ENCODE assay signal across 34 cellular contexts in the genomic region with DNA sequence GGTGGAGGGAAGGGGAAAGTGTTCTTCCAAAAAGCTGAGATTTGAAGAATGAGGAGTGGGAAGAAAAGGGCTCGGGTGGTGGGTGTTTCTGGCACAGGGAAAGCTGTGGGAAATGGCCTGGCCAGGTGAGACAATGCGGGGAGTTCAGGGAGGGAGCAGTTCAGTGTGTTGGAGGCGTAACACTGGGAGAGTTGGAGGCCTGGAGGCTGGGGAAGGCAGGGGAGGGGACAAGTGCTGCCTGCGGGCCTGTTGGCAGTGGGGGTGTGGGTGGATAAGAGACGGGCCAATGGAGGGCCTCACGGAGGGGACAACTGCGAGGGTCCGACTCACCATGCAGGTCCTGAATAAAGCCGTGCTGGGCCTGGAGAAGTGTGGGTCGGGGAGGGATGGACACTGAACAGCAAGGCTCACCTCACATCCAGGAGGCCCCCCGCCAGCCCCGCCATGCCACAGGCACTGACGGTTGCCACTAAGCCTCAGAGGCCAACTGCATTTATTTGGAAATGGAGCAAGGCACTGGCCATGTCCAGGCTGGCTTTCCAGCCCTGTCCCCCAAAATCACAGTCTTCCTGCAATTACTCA. TPM values are rescaled to one million over a fixed set of nuclear protein-coding genes. Genes with fewer than 3 reads are reported as not detected.
A peak's percentile ranks its signal among the peaks of the same experiment; 100 is the strongest.
DNase-seq lines count a peak whose midpoint lies in the region; ATAC-seq, FAIRE-seq and TF ChIP-seq lines count a peak whose summit lies in the region.
"Had no signal": no experiment of that assay in that cellular context is flagged by ENCODE, and none has a peak within 500 bp of the region (broad histone marks: within the 10 kb centered on the region; RNA-seq: fewer than 3 reads in every experiment).

No MANE protein-coding gene starts in this region.

- H2BK12ac ChIP-seq in H1 (ENCODE audit: low read depth, low read length), result no peak overlapping the region

- H2BK15ac ChIP-seq in H1 (ENCODE audit: low read length), result peak overlapping the region; percentile 81; the same call in 1 of the 2 replicates

- no peak overlapping the region for H3K9ac ChIP-seq in H1 (replicated peaks in 1 of 4; ENCODE audit: extremely low read depth in 1 of 4, low read depth in 3 of 4, low read length in 3 of 4)
- no peak overlapping the region for H3K9ac ChIP-seq in neural progenitor cell
- H3K9ac ChIP-seq: SK-N-SH had no signal

- no peak for TF ChIP-seq EP300 in H1 (IDR thresholded peaks at IDR 0.05; ENCODE audit: borderline replicate concordance in 1 of 2, low read depth in 2 of 2, low read length in 2 of 2)

- no peak overlapping the region for H4K91ac ChIP-seq in H1 (replicated peaks; ENCODE audit: insufficient read length, low read length)

- FAIRE-seq in HTR-8/SVneo (lab: Jason Lieb, UNC), result peak; percentile 20
- no peak for FAIRE-seq in H1 (lab: Jason Lieb, UNC)
- FAIRE-seq: GM12878, HepG2, K562 had no signal

- CTCF ChIA-PET in H1 (lab: Charles Lee; ENCODE audit: partially characterized antibody), result interaction anchor here (1.3 to 21.2 kb wide), 6 partner anchors 16 to 119 kb away, joined by 3 to 492 read pairs (median 179); a partner anchor contains a TSS

- WGBS in H1 (ENCODE audit: extremely low coverage in 1 of 2, insufficient coverage in 1 of 2, insufficient read length in 1 of 2, insufficient replicate concordance in 2 of 2, low coverage in 1 of 2, low lambda C conversion rate in 2 of 2, missing lambda C conversion rate in 1 of 2), 2 experiments, result 84% methylated on average over 13 of the region's 13 CpGs; no CpG with 5 or more reads in 1 of the 2 experiments

- no peak overlapping the region for H4K5ac ChIP-seq in H1 (ENCODE audit: insufficient read length, low read depth, low read length)

- no peak for TF ChIP-seq CTCF in H1 (IDR thresholded peaks at IDR 0.05; ENCODE audit: control extremely low read depth in 1 of 3, insufficient read depth in 1 of 3, low read depth in 1 of 3, low read length in 3 of 3)
- no peak for TF ChIP-seq CTCF in neural progenitor cell (IDR thresholded peaks at IDR 0.05)

- H3K36me3 ChIP-seq in H1 (ENCODE audit: control insufficient read depth in 2 of 4, insufficient read depth in 4 of 4, low read length in 3 of 4) (no peaks in the 10 kb centered on the region), neural progenitor cell (no peaks in the 10 kb centered on the region)
- no peaks in the 10 kb centered on the region for H3K36me3 ChIP-seq in effector memory CD4-positive, alpha-beta T cell (ENCODE audit: control insufficient read depth, insufficient read depth, low read length)

- H4K20me1 ChIP-seq in H1 (replicated peaks in 1 of 2; ENCODE audit: control insufficient read depth in 1 of 2, insufficient read depth in 2 of 2, low read length in 2 of 2) (no peaks in the 10 kb centered on the region), neural progenitor cell (ENCODE audit: low read depth) (no peaks in the 10 kb centered on the region)

- H3K4me2 ChIP-seq in H1 (ENCODE audit: insufficient read depth in 1 of 2, low read depth in 2 of 2, low read length in 2 of 2), result no peak overlapping the region
- no peak overlapping the region for H3K4me2 ChIP-seq in neural progenitor cell
- H3K4me2 ChIP-seq: SK-N-SH had no signal

- H3K27ac Mint-ChIP-seq in neural progenitor cell, result peak overlapping the region; percentile 78
- H3K27ac Mint-ChIP-seq in stimulated activated effector memory CD8-positive, alpha-beta T cell treated with anti-CD3 and anti-CD28 coated beads, Interleukin-12 subunit alpha, Interleukin-12 subunit beta, amount 100 ng/mL, for 72 hours, result peak overlapping the region; percentile 42

- H3K4me1 ChIP-seq in H1 (replicated peaks in 1 of 4; ENCODE audit: control insufficient read depth in 3 of 4, insufficient read depth in 4 of 4, low read length in 3 of 4), result peaks cover 8 to 24% (median 14%) of the 10 kb centered on the region in 4 experiments
- H3K4me1 ChIP-seq in neural progenitor cell, result peaks cover 16% of the 10 kb centered on the region
- H3K4me1 ChIP-seq in effector memory CD4-positive, alpha-beta T cell (ENCODE audit: control insufficient read depth, insufficient read depth, low read length, poor library complexity, severe bottlenecking), result peaks cover 16% of the 10 kb centered on the region

- H3K79me2 ChIP-seq in H1 (ENCODE audit: control insufficient read depth in 1 of 2, insufficient read depth in 2 of 2, low read length in 2 of 2), result no peaks in the 10 kb centered on the region
- no peaks in the 10 kb centered on the region for H3K79me2 ChIP-seq in neural progenitor cell (ENCODE audit: low read depth)

- H4K8ac ChIP-seq in H1 (ENCODE audit: extremely low read depth, insufficient read depth, low read length), result no peak overlapping the region

- no peaks in the 10 kb centered on the region for H3K36me3 Mint-ChIP-seq in neural progenitor cell
- H3K36me3 Mint-ChIP-seq in stimulated activated effector memory CD8-positive, alpha-beta T cell treated with anti-CD3 and anti-CD28 coated beads, Interleukin-12 subunit alpha, Interleukin-12 subunit beta, amount 100 ng/mL, for 72 hours, result no peaks in the 10 kb centered on the region

- no peak overlapping the region; the same call in 1 of the 2 replicates for H2AK5ac ChIP-seq in H1 (ENCODE audit: low read depth, low read length)

- H3K4me3 Mint-ChIP-seq in neural progenitor cell, result no peak overlapping the region
- no peak overlapping the region for H3K4me3 Mint-ChIP-seq in stimulated activated effector memory CD8-positive, alpha-beta T cell treated with anti-CD3 and anti-CD28 coated beads, Interleukin-12 subunit alpha, Interleukin-12 subunit beta, amount 100 ng/mL, for 72 hours
- H3K4me3 Mint-ChIP-seq: CD4-positive, alpha-beta memory T cell had no signal

- no peak for TF ChIP-seq RAD21 in H1 (IDR thresholded peaks at IDR 0.05 in 1 of 2, conservative IDR thresholded peaks at IDR 0.05 in 1 of 2; ENCODE audit: low read depth in 2 of 2, low read length in 2 of 2)

- no peaks in the 10 kb centered on the region for H3K23me2 ChIP-seq in H1 (ENCODE audit: low read depth, low read length)

- H3K4ac ChIP-seq in H1 (replicated peaks; ENCODE audit: insufficient read length, low read depth, low read length), result no peak overlapping the region

- H3K4me3 ChIP-seq in H1 (ENCODE audit: extremely low read depth in 1 of 4, insufficient read depth in 2 of 4, low read depth in 3 of 4, low read length in 4 of 4), result no peak overlapping the region
- H3K4me3 ChIP-seq in neural progenitor cell, result no peak overlapping the region
- H3K4me3 ChIP-seq in effector memory CD4-positive, alpha-beta T cell (ENCODE audit: insufficient read depth, low read depth, low read length, poor library complexity, severe bottlenecking), result no peak overlapping the region
- H3K4me3 ChIP-seq: GM12878, K562 had no signal

- no peak overlapping the region for H3K56ac ChIP-seq in H1 (replicated peaks; ENCODE audit: insufficient read length, low read depth, low read length)

- H3K79me1 ChIP-seq in H1 (ENCODE audit: low read depth, low read length), result no peaks in the 10 kb centered on the region

- no peak for TF ChIP-seq POLR2A in H1 (IDR thresholded peaks at IDR 0.05; ENCODE audit: control extremely low read depth in 1 of 2, low read depth in 2 of 2, low read length in 2 of 2)

- no peak overlapping the region for H3K23ac ChIP-seq in H1 (ENCODE audit: insufficient read length)

- no peak for ATAC-seq in stimulated activated effector memory CD8-positive, alpha-beta T cell treated with anti-CD3 and anti-CD28 coated beads, Interleukin-12 subunit alpha, Interleukin-12 subunit beta, amount 100 ng/mL, for 72 hours
- ATAC-seq: GM12878, HepG2, K562 had no signal

- no peaks in the 10 kb centered on the region; a peak in 1 of 4 replicates for H3K9me3 ChIP-seq in H1 (ENCODE audit: insufficient read depth in 2 of 2, low read depth in 1 of 2, low read length in 1 of 2)
- H3K9me3 ChIP-seq in neural progenitor cell (ENCODE audit: low read depth), result no peaks in the 10 kb centered on the region
- no peaks in the 10 kb centered on the region for H3K9me3 ChIP-seq in effector memory CD4-positive, alpha-beta T cell (ENCODE audit: control insufficient read depth, low read length)
- H3K9me3 ChIP-seq: SK-N-SH had no signal

- H2AFZ ChIP-seq in H1 (ENCODE audit: low read length), result no peak overlapping the region
- no peak overlapping the region for H2AFZ ChIP-seq in neural progenitor cell (replicated peaks)

- peaks cover 3% of the 10 kb centered on the region for H3K9me3 Mint-ChIP-seq in neural progenitor cell
- peaks cover 6% of the 10 kb centered on the region for H3K9me3 Mint-ChIP-seq in stimulated activated effector memory CD8-positive, alpha-beta T cell treated with anti-CD3 and anti-CD28 coated beads, Interleukin-12 subunit alpha, Interleukin-12 subunit beta, amount 100 ng/mL, for 72 hours

- no peak overlapping the region for H3K18ac ChIP-seq in H1 (ENCODE audit: extremely low read depth, low read length)

- H3K14ac ChIP-seq in H1 (ENCODE audit: insufficient read length), result no peak overlapping the region

- POLR2A ChIA-PET in H1 (lab: Charles Lee; ENCODE audit: partially characterized antibody), result interaction anchor here (0.6 to 16.2 kb wide), 2 partner anchors 20 to 82 kb away, joined by 3 to 293 read pairs; a partner anchor contains a TSS

- H3F3A ChIP-seq in neural progenitor cell (ENCODE audit: low read depth), result peaks cover 16% of the 10 kb centered on the region

- DNase-seq in HTR-8/SVneo (ENCODE audit: insufficient read length, low spot score) (no peak), H1 (ENCODE audit: low read depth in 1 of 2, low spot score in 2 of 2) (no peak), neural progenitor cell (ENCODE audit: low spot score) (no peak), NCI-H1930 (lab: John Stamatoyannopoulos, UW) (no peak), NCI-H345 (lab: John Stamatoyannopoulos, UW) (no peak)
- DNase-seq in stimulated activated effector memory CD8-positive, alpha-beta T cell treated with anti-CD3 and anti-CD28 coated beads, Interleukin-12 subunit alpha, Interleukin-12 subunit beta, amount 100 ng/mL, for 72 hours (ENCODE audit: low spot score in 2 of 2), result no peak
- DNase-seq in stimulated activated naive CD4-positive, alpha-beta T cell treated with Interleukin-2 at 50 U/mL for 16 hours (lab: John Stamatoyannopoulos, UW), result no peak
- DNase-seq in effector memory CD4-positive, alpha-beta T cell, result no peak
- DNase-seq: C1 segment of cervical spinal cord; CD4-positive, alpha-beta memory T cell; COR-L47; DMS 273 treated with DMSO at 0.1 percent for 48 hours; DMS79; EL; GDM1; GOT3; HCEC 1CT; Kasumi-1; MV-4-11; NCI-H1105; NCI-H1436 treated with DMSO at 0.1 percent for 48 hours; NCI-H187 treated with DMSO at 0.1 percent for 48 hours; NCI-H2107; NCI-H446 treated with DMSO at 0.1 percent for 48 hours; NCI-H526; NCI-H82; NK-92 treated with Interleukin-12 subunit alpha and Interleukin-12 subunit beta, amount 100 ng/mL, for 24 hours; SK-N-SH had no signal

- H3K27ac ChIP-seq in H1 (ENCODE audit: low read depth, low read length), result no peak overlapping the region
- H3K27ac ChIP-seq in neural progenitor cell, result no peak overlapping the region
- no peak overlapping the region for H3K27ac ChIP-seq in effector memory CD4-positive, alpha-beta T cell (ENCODE audit: insufficient read depth, low read length, poor library complexity, severe bottlenecking)
- H3K27ac ChIP-seq: HL-60 had no signal

- peak overlapping the region; percentile 48; the same call in 1 of the 2 replicates for H2BK20ac ChIP-seq in H1 (ENCODE audit: low read length)

- no peaks in the 10 kb centered on the region; a peak in 1 of 7 replicates for H3K27me3 ChIP-seq in H1 (replicated peaks in 1 of 4; ENCODE audit: control insufficient read depth in 3 of 4, extremely low read depth in 1 of 4, insufficient read depth in 3 of 4, low read length in 3 of 4)
- no peaks in the 10 kb centered on the region for H3K27me3 ChIP-seq in neural progenitor cell
- no peaks in the 10 kb centered on the region for H3K27me3 ChIP-seq in effector memory CD4-positive, alpha-beta T cell (replicated peaks; ENCODE audit: control insufficient read depth, insufficient read depth, low read length, poor library complexity, severe bottlenecking)

- H2BK5ac ChIP-seq in H1 (ENCODE audit: low read depth, low read length), result no peak overlapping the region

- no peak overlapping the region for H2BK120ac ChIP-seq in H1 (replicated peaks; ENCODE audit: low read depth, low read length)

- H3K4me1 Mint-ChIP-seq in neural progenitor cell, result peaks cover 31% of the 10 kb centered on the region
- H3K4me1 Mint-ChIP-seq in stimulated activated effector memory CD8-positive, alpha-beta T cell treated with anti-CD3 and anti-CD28 coated beads, Interleukin-12 subunit alpha, Interleukin-12 subunit beta, amount 100 ng/mL, for 72 hours, result peaks cover 28% of the 10 kb centered on the region

- peaks cover 5% of the 10 kb centered on the region for H3K27me3 Mint-ChIP-seq in neural progenitor cell (ENCODE audit: insufficient read depth, low read depth)

RNA-seq across cellular contexts. Expression of a gene that starts 17.8 kb away (rescaled TPM):
- 122 and 137 TPM in 2 replicates for total RNA-seq in H1 (2021; fragmentation: NEBNext Ultra II Directional; extraction: Animal tissue kit (Norgen Biotek cat#: 25700))
- 120 and 192 TPM in 2 replicates for polyA plus RNA-seq in H1 (2011; rRNA removed)
- 174 TPM for polyA plus RNA-seq in H1 (2011; cell fraction: cytosol; rRNA removed)
- polyA plus RNA-seq in H1 (2011; cell fraction: nucleus; rRNA removed), result 160 TPM
- polyA plus RNA-seq in H1 (2012, experiment 1 of 2), result 117 to 161 TPM (median 152 TPM) in 4 replicates
- polyA plus RNA-seq in H1 (2012, experiment 2 of 2), result 165 TPM
- polyA plus RNA-seq in H1 (2013, experiment 1 of 2), result 70.3 TPM
- polyA plus RNA-seq in H1 (2013, experiment 2 of 2), result 64.2 TPM
- 68.0 and 81.3 TPM in 2 replicates for polyA minus RNA-seq in H1 (2011; rRNA and poly(A)+ RNA removed)
- polyA minus RNA-seq in H1 (2011; cell fraction: cytosol; rRNA and poly(A)+ RNA removed), result 95.6 TPM
- polyA minus RNA-seq in H1 (2011; cell fraction: nucleus; rRNA and poly(A)+ RNA removed), result 73.2 TPM
- 114 and 184 TPM in 2 replicates for total RNA-seq in neural progenitor cell (ENCODE audit: low replicate concordance)
- total RNA-seq: CD4-positive, alpha-beta memory T cell had no signal
- polyA plus RNA-seq: CD4-positive, alpha-beta memory T cell had no signal

RNA-seq across cellular contexts. Expression of a gene that starts 25.9 kb away (rescaled TPM):
- not detected in 2 replicates for total RNA-seq in H1 (2021; fragmentation: NEBNext Ultra II Directional; extraction: Animal tissue kit (Norgen Biotek cat#: 25700))
- polyA plus RNA-seq in H1 (2011; rRNA removed), result not detected in 2 replicates
- not detected for polyA plus RNA-seq in H1 (2011; cell fraction: cytosol; rRNA removed)
- polyA plus RNA-seq in H1 (2011; cell fraction: nucleus; rRNA removed), result not detected
- polyA plus RNA-seq in H1 (2012, experiment 1 of 2), result not detected in 4 replicates
- not detected for polyA plus RNA-seq in H1 (2012, experiment 2 of 2)
- polyA plus RNA-seq in H1 (2013, experiment 1 of 2), result not detected
- not detected for polyA plus RNA-seq in H1 (2013, experiment 2 of 2)
- polyA minus RNA-seq in H1 (2011; rRNA and poly(A)+ RNA removed), result not detected in 2 replicates
- not detected for polyA minus RNA-seq in H1 (2011; cell fraction: cytosol; rRNA and poly(A)+ RNA removed)
- not detected for polyA minus RNA-seq in H1 (2011; cell fraction: nucleus; rRNA and poly(A)+ RNA removed)
- total RNA-seq in neural progenitor cell (ENCODE audit: low replicate concordance), result not detected in 2 replicates
- total RNA-seq: A673; CD4-positive, alpha-beta memory T cell; GM12878; HepG2; K562; M059J had no signal
- polyA plus RNA-seq: CD4-positive, alpha-beta memory T cell; GM12878; HepG2; SK-N-SH had no signal

RNA-seq across cellular contexts. Expression of a gene that starts 27.2 kb away (rescaled TPM):
- total RNA-seq in H1 (2021; fragmentation: NEBNext Ultra II Directional; extraction: Animal tissue kit (Norgen Biotek cat#: 25700)), result 0.13 and 0.21 TPM in 2 replicates
- 0.09 and 0.11 TPM in 2 replicates for polyA plus RNA-seq in H1 (2011; rRNA removed)
- 0.16 TPM for polyA plus RNA-seq in H1 (2011; cell fraction: cytosol; rRNA removed)
- polyA plus RNA-seq in H1 (2011; cell fraction: nucleus; rRNA removed), result 0.47 TPM
- 0.17 to 0.40 TPM (median 0.23 TPM) in 4 replicates for polyA plus RNA-seq in H1 (2012, experiment 1 of 2)
- not detected for polyA plus RNA-seq in H1 (2012, experiment 2 of 2)
- 0.04 TPM for polyA plus RNA-seq in H1 (2013, experiment 1 of 2)
- polyA plus RNA-seq in H1 (2013, experiment 2 of 2), result 0.42 TPM
- 0.20 and 0.25 TPM in 2 replicates for polyA minus RNA-seq in H1 (2011; rRNA and poly(A)+ RNA removed)
- not detected for polyA minus RNA-seq in H1 (2011; cell fraction: cytosol; rRNA and poly(A)+ RNA removed)
- 0.80 TPM for polyA minus RNA-seq in H1 (2011; cell fraction: nucleus; rRNA and poly(A)+ RNA removed)
- total RNA-seq in neural progenitor cell (ENCODE audit: low replicate concordance), result 0.15 TPM in 1 of 2 replicates, not detected in the other
- total RNA-seq: A673; CD4-positive, alpha-beta memory T cell had no signal
- polyA plus RNA-seq: CD4-positive, alpha-beta memory T cell had no signal

RNA-seq across cellular contexts. Expression of a gene that starts 40.5 kb away (rescaled TPM):
- total RNA-seq in H1 (2021; fragmentation: NEBNext Ultra II Directional; extraction: Animal tissue kit (Norgen Biotek cat#: 25700)), result not detected in 2 replicates
- polyA plus RNA-seq in H1 (2011; rRNA removed), result 0.09 and 0.17 TPM in 2 replicates
- polyA plus RNA-seq in H1 (2011; cell fraction: cytosol; rRNA removed), result not detected
- not detected for polyA plus RNA-seq in H1 (2011; cell fraction: nucleus; rRNA removed)
- not detected in 4 replicates for polyA plus RNA-seq in H1 (2012, experiment 1 of 2)
- polyA plus RNA-seq in H1 (2012, experiment 2 of 2), result not detected
- not detected for polyA plus RNA-seq in H1 (2013, experiment 1 of 2)
- polyA plus RNA-seq in H1 (2013, experiment 2 of 2), result not detected
- not detected in 2 replicates for polyA minus RNA-seq in H1 (2011; rRNA and poly(A)+ RNA removed)
- not detected for polyA minus RNA-seq in H1 (2011; cell fraction: cytosol; rRNA and poly(A)+ RNA removed)
- polyA minus RNA-seq in H1 (2011; cell fraction: nucleus; rRNA and poly(A)+ RNA removed), result not detected
- not detected in 2 replicates for total RNA-seq in neural progenitor cell (ENCODE audit: low replicate concordance)
- total RNA-seq: A673; CD4-positive, alpha-beta memory T cell; GM12878; HepG2 had no signal
- polyA plus RNA-seq: CD4-positive, alpha-beta memory T cell; GM12878; HepG2 had no signal

RNA-seq across cellular contexts. Expression of a gene that starts 40.8 kb away (rescaled TPM):
- total RNA-seq in H1 (2021; fragmentation: NEBNext Ultra II Directional; extraction: Animal tissue kit (Norgen Biotek cat#: 25700)), result not detected in 2 replicates
- polyA plus RNA-seq in H1 (2011; rRNA removed), result 0.13 and 0.35 TPM in 2 replicates
- not detected for polyA plus RNA-seq in H1 (2011; cell fraction: cytosol; rRNA removed)
- not detected for polyA plus RNA-seq in H1 (2011; cell fraction: nucleus; rRNA removed)
- polyA plus RNA-seq in H1 (2012, experiment 1 of 2), result not detected in 4 replicates
- not detected for polyA plus RNA-seq in H1 (2012, experiment 2 of 2)
- not detected for polyA plus RNA-seq in H1 (2013, experiment 1 of 2)
- polyA plus RNA-seq in H1 (2013, experiment 2 of 2), result not detected
- polyA minus RNA-seq in H1 (2011; rRNA and poly(A)+ RNA removed), result 0.16 and 0.61 TPM in 2 replicates
- polyA minus RNA-seq in H1 (2011; cell fraction: cytosol; rRNA and poly(A)+ RNA removed), result not detected
- polyA minus RNA-seq in H1 (2011; cell fraction: nucleus; rRNA and poly(A)+ RNA removed), result not detected
- not detected in 2 replicates for total RNA-seq in neural progenitor cell (ENCODE audit: low replicate concordance)
- total RNA-seq: A673; CD4-positive, alpha-beta memory T cell; GM12878; HepG2; K562 had no signal
- polyA plus RNA-seq: CD4-positive, alpha-beta memory T cell; SK-N-SH had no signal
